ENCODE assay signal across 14 cellular contexts in the genomic region with DNA sequence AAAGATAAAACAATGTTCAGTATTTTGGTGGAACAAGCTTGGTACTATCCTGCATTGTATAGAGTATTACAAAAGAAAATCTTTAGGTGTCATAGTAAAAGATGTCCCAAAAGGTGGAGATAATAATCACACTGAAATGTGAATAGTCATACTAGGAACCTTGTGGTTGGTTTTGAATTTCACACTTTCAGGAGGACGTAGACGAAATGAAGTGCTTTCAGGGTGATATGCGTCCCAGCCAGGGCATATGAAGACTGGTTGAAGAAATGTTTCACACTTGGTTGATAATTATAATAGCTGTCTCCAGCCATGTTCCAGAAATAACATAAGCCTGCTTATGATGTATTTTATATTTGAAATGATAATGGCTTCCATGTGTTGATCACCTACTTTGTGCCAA.
DNase-seq lines count a peak whose midpoint lies in the region; ATAC-seq and TF ChIP-seq lines count a peak whose summit lies in the region.
"Had no signal": no experiment of that assay in that cellular context is flagged by ENCODE, and none has a peak within 500 bp of the region (broad histone marks: within the 10 kb centered on the region; RNA-seq: fewer than 3 reads in every experiment).

No MANE protein-coding gene starts in this region.

- no peaks in the 10 kb centered on the region for H3K9me3 ChIP-seq in naive thymus-derived CD4-positive, alpha-beta T cell (ENCODE audit: control insufficient read depth in 2 of 3, low read length in 3 of 3)
- no peaks in the 10 kb centered on the region for H3K9me3 ChIP-seq in mucosa of descending colon

- no peaks in the 10 kb centered on the region for H3K27me3 ChIP-seq in naive thymus-derived CD4-positive, alpha-beta T cell (ENCODE audit: control insufficient read depth in 2 of 2, insufficient read depth in 2 of 2, low read length in 2 of 2)

- no peaks in the 10 kb centered on the region for H3K4me1 ChIP-seq in naive thymus-derived CD4-positive, alpha-beta T cell (ENCODE audit: control insufficient read depth in 2 of 2, insufficient read depth in 2 of 2, low read length in 2 of 2)
- H3K4me1 ChIP-seq in mucosa of descending colon (ENCODE audit: low read depth), result no peaks in the 10 kb centered on the region

- no peak for TF ChIP-seq CTCF in natural killer cell (IDR thresholded peaks at IDR 0.05)
- TF ChIP-seq CTCF in mucosa of descending colon (IDR thresholded peaks at IDR 0.05), result no peak

- peaks cover 0 to 4% (median 0%) of the 10 kb centered on the region in 3 experiments for H3K36me3 ChIP-seq in naive thymus-derived CD4-positive, alpha-beta T cell (ENCODE audit: control insufficient read depth in 2 of 3, insufficient read depth in 3 of 3, low read length in 3 of 3)
- H3K36me3 ChIP-seq in mucosa of descending colon (ENCODE audit: low read depth), result no peaks in the 10 kb centered on the region

- H3K4me3 Mint-ChIP-seq in natural killer cell, result no peak overlapping the region
- H3K4me3 Mint-ChIP-seq in naive thymus-derived CD4-positive, alpha-beta T cell, result no peak overlapping the region

- no peak overlapping the region for H3K27ac ChIP-seq in naive thymus-derived CD4-positive, alpha-beta T cell (ENCODE audit: low read depth, low read length)
- H3K27ac ChIP-seq: 22Rv1, GM23248 had no signal

- no peak overlapping the region for H3K4me3 ChIP-seq in naive thymus-derived CD4-positive, alpha-beta T cell (ENCODE audit: low read length)
- H3K4me3 ChIP-seq in mucosa of descending colon, result no peak overlapping the region
- H3K4me3 ChIP-seq: GM23248 had no signal

- no peaks in the 10 kb centered on the region for H3K9me3 Mint-ChIP-seq in natural killer cell
- peaks cover 0 to 1% (median 0%) of the 10 kb centered on the region in 11 donors for H3K9me3 Mint-ChIP-seq in naive thymus-derived CD4-positive, alpha-beta T cell

- CTCF ChIA-PET in naive thymus-derived CD4-positive, alpha-beta T cell (lab: Charles Lee), result interaction anchor here (0.7 kb wide), 1 partner anchor 13 kb away, joined by 3 read pairs; no protein-coding TSS in a partner anchor

- intact Hi-C loops in natural killer cell (cut with micrococcal nuclease), result no loop called here
- intact Hi-C loops in naive thymus-derived CD4-positive, alpha-beta T cell (cut with micrococcal nuclease), result no loop called here
- intact Hi-C loops in mucosa of descending colon (cut with DNase I, micrococcal nuclease), result no loop called here

- H3K4me1 Mint-ChIP-seq in natural killer cell, result peaks cover 12 to 13% of the 10 kb centered on the region in 2 donors
- H3K4me1 Mint-ChIP-seq in naive thymus-derived CD4-positive, alpha-beta T cell, result peaks cover 4 to 19% (median 7%) of the 10 kb centered on the region in 7 donors

- H3K27me3 Mint-ChIP-seq in natural killer cell (ENCODE audit: low read depth in 2 of 2), result no peaks in the 10 kb centered on the region
- no peaks in the 10 kb centered on the region for H3K27me3 Mint-ChIP-seq in naive thymus-derived CD4-positive, alpha-beta T cell

- H3K36me3 Mint-ChIP-seq in natural killer cell, result no peaks in the 10 kb centered on the region
- H3K36me3 Mint-ChIP-seq in naive thymus-derived CD4-positive, alpha-beta T cell, result peaks cover 0 to 12% (median 8%) of the 10 kb centered on the region in 5 donors

- H3K27ac Mint-ChIP-seq in natural killer cell, result peak overlapping the region in 1 of 2 donors; percentile 8
- no peak overlapping the region for H3K27ac Mint-ChIP-seq in naive thymus-derived CD4-positive, alpha-beta T cell

- ATAC-seq in activated CD4-positive, CD25-positive, alpha-beta regulatory T cell treated with anti-CD3 and anti-CD28 coated beads, Interleukin-2, amount 50 U/mL, for 24 hours, result peak; percentile 73 to 85
- peak; percentile 76 for ATAC-seq in GM21515 (IDR thresholded peaks at IDR 0.05; ENCODE audit: unreplicated experiment)
- peak; percentile 79 for ATAC-seq in HG03196 (IDR thresholded peaks at IDR 0.05; ENCODE audit: unreplicated experiment)
- peak; percentile 30 to 57 (median 47) for ATAC-seq in natural killer cell
- no peak for ATAC-seq in naive thymus-derived CD4-positive, alpha-beta T cell
- no peak for ATAC-seq in mucosa of descending colon

- no peak for DNase-seq in activated CD4-positive, CD25-positive, alpha-beta regulatory T cell (lab: John Stamatoyannopoulos, UW)
- DNase-seq in natural killer cell (no peak), activated T-cell treated with anti-CD3 and anti-CD28 coated beads for 4 hours (no peak), mucosa of descending colon (no peak)
- DNase-seq in naive thymus-derived CD4-positive, alpha-beta T cell, result no peak
- DNase-seq: effector CD8-positive, alpha-beta T cell; GM23248; hypothalamus; NCI-H2029; RPMI8226 had no signal

- POLR2A ChIA-PET in naive thymus-derived CD4-positive, alpha-beta T cell (lab: Charles Lee), result no interaction called here

Comparison
In these comparisons a context has a peak if more than half of its experiments do, and no peak if none do; other contexts are left out.
1. ATAC-seq: peak in activated CD4-positive, CD25-positive, alpha-beta regulatory T cell treated with anti-CD3 and anti-CD28 coated beads, Interleukin-2, amount 50 U/mL, for 24 hours (2 of 2), GM21515 (single experiment), HG03196 (single experiment) and natural killer cell (3 of 3); none in naive thymus-derived CD4-positive, alpha-beta T cell (single experiment) and mucosa of descending colon (single experiment).